In genomic region chr21:44905016-44905724, GRCh38 we compare ENCODE assay signal across 1 cellular context.
TF ChIP-seq lines count a peak whose summit lies in the region.

No MANE protein-coding gene starts in this region.

TF ChIP-seq in HepG2, 621 proteins besides CTCF, POLR2A, EP300 and RAD21:
- TF ChIP-seq ZBTB4 (CRISPR knock-in tag; IDR thresholded peaks at IDR 0.05; ENCODE audit: borderline replicate concordance) (no peak), PCBP1 (IDR thresholded peaks at IDR 0.05; ENCODE audit: borderline replicate concordance, low read depth, low read length) (0 out of 2 replicates have a peak, but pooled peaks have one; percentile 18), NR2F6 (IDR thresholded peaks at IDR 0.05) (no peak), NR2F6 (CRISPR knock-in tag; IDR thresholded peaks at IDR 0.05) (no peak), HNRNPL (IDR thresholded peaks at IDR 0.05; ENCODE audit: low read depth, low read length) (0 out of 2 replicates have a peak, but pooled peaks have one; percentile 19), POLR2AphosphoS2 (IDR thresholded peaks at IDR 0.05; ENCODE audit: low read depth, low read length) (no peak)
TF ChIP-seq in HepG2: peak in this region for 2.
